23 cellular contexts compared by ENCODE assay signal in genomic region chr7:99050971-99051370, GRCh38.
DNase-seq lines count a peak whose midpoint lies in the region; ATAC-seq, FAIRE-seq and TF ChIP-seq lines count a peak whose summit lies in the region.
"Had no signal": no experiment of that assay in that cellular context is flagged by ENCODE, and none has a peak within 500 bp of the region (broad histone marks: within the 10 kb centered on the region; RNA-seq: fewer than 3 reads in every experiment).

No MANE protein-coding gene starts in this region.

- H3K27me3 Mint-ChIP-seq in activated CD4-positive, alpha-beta T cell treated with anti-CD3 and anti-CD28 coated beads, Interleukin-2, amount 10 ng/mL, durations not matched to agents 24 days and 14 days, result no peaks in the 10 kb centered on the region
- no peaks in the 10 kb centered on the region for H3K27me3 Mint-ChIP-seq in activated CD4-positive, alpha-beta T cell treated with anti-CD3 and anti-CD28 coated beads for 36 hours
- no peaks in the 10 kb centered on the region for H3K27me3 Mint-ChIP-seq in HFFc6 (ENCODE audit: insufficient read depth)
- no peaks in the 10 kb centered on the region for H3K27me3 Mint-ChIP-seq in astrocyte (ENCODE audit: low read depth, unreplicated experiment)
- H3K27me3 Mint-ChIP-seq in chondrocyte (ENCODE audit: low read depth), result no peaks in the 10 kb centered on the region
- H3K27me3 Mint-ChIP-seq: activated CD4-positive, alpha-beta T cell treated with anti-CD3 and anti-CD28 coated beads, Interleukin-2, amount 10 ng/mL, durations not matched to agents 7 days and 5 days; CD4-positive, alpha-beta memory T cell; central memory CD8-positive, alpha-beta T cell; naive thymus-derived CD4-positive, alpha-beta T cell had no signal

- no peak overlapping the region for H3K9ac ChIP-seq in astrocyte (ENCODE audit: low read length)

- no peak overlapping the region for H3K4me3 Mint-ChIP-seq in activated CD4-positive, alpha-beta T cell treated with anti-CD3 and anti-CD28 coated beads, Interleukin-2, amount 10 ng/mL, durations not matched to agents 24 days and 14 days
- no peak overlapping the region for H3K4me3 Mint-ChIP-seq in activated CD4-positive, alpha-beta T cell treated with anti-CD3 and anti-CD28 coated beads for 36 hours
- no peak overlapping the region for H3K4me3 Mint-ChIP-seq in HFFc6
- no peak overlapping the region for H3K4me3 Mint-ChIP-seq in astrocyte (ENCODE audit: unreplicated experiment)
- H3K4me3 Mint-ChIP-seq in chondrocyte (ENCODE audit: unreplicated experiment), result no peak overlapping the region
- H3K4me3 Mint-ChIP-seq: activated CD4-positive, alpha-beta T cell treated with anti-CD3 and anti-CD28 coated beads, Interleukin-2, amount 10 ng/mL, durations not matched to agents 7 days and 5 days; CD4-positive, alpha-beta memory T cell; central memory CD8-positive, alpha-beta T cell; naive thymus-derived CD4-positive, alpha-beta T cell had no signal

- H3K4me1 Mint-ChIP-seq in activated CD4-positive, alpha-beta T cell treated with anti-CD3 and anti-CD28 coated beads, Interleukin-2, amount 10 ng/mL, durations not matched to agents 24 days and 14 days, result no peaks in the 10 kb centered on the region
- H3K4me1 Mint-ChIP-seq in activated CD4-positive, alpha-beta T cell treated with anti-CD3 and anti-CD28 coated beads for 36 hours, result peaks cover 14% of the 10 kb centered on the region
- H3K4me1 Mint-ChIP-seq in HFFc6 (ENCODE audit: low read depth), result peaks cover 16% of the 10 kb centered on the region
- peaks cover 12% of the 10 kb centered on the region for H3K4me1 Mint-ChIP-seq in astrocyte (ENCODE audit: low read depth, unreplicated experiment)
- H3K4me1 Mint-ChIP-seq in chondrocyte (ENCODE audit: low read depth), result peaks cover 7% of the 10 kb centered on the region
- H3K4me1 Mint-ChIP-seq: activated CD4-positive, alpha-beta T cell treated with anti-CD3 and anti-CD28 coated beads, Interleukin-2, amount 10 ng/mL, durations not matched to agents 7 days and 5 days; central memory CD8-positive, alpha-beta T cell; naive thymus-derived CD4-positive, alpha-beta T cell had no signal

- H4K20me1 ChIP-seq in astrocyte (ENCODE audit: insufficient read depth, low read length), result peaks cover 20% of the 10 kb centered on the region

- H3K9me3 Mint-ChIP-seq in activated CD4-positive, alpha-beta T cell treated with anti-CD3 and anti-CD28 coated beads, Interleukin-2, amount 10 ng/mL, durations not matched to agents 24 days and 14 days, result no peaks in the 10 kb centered on the region
- H3K9me3 Mint-ChIP-seq in activated CD4-positive, alpha-beta T cell treated with anti-CD3 and anti-CD28 coated beads for 36 hours (ENCODE audit: low read depth), result no peaks in the 10 kb centered on the region
- H3K9me3 Mint-ChIP-seq in HFFc6 (no peaks in the 10 kb centered on the region), astrocyte (ENCODE audit: unreplicated experiment) (no peaks in the 10 kb centered on the region), chondrocyte (ENCODE audit: low read depth) (no peaks in the 10 kb centered on the region)
- H3K9me3 Mint-ChIP-seq: activated CD4-positive, alpha-beta T cell treated with anti-CD3 and anti-CD28 coated beads, Interleukin-2, amount 10 ng/mL, durations not matched to agents 7 days and 5 days; CD4-positive, alpha-beta memory T cell; central memory CD8-positive, alpha-beta T cell; naive thymus-derived CD4-positive, alpha-beta T cell had no signal

- TF ChIP-seq CTCF in HFFc6 (IDR thresholded peaks at IDR 0.05) (no peak), astrocyte (IDR thresholded peaks at IDR 0.05; ENCODE audit: insufficient read depth, low read depth, low read length) (no peak), mucosa of descending colon (IDR thresholded peaks at IDR 0.05) (no peak), chondrocyte (IDR thresholded peaks at IDR 0.05) (no peak)

- H3K27me3 ChIP-seq in astrocyte (ENCODE audit: insufficient read depth, low read length), result no peaks in the 10 kb centered on the region
- H3K27me3 ChIP-seq: heart right ventricle, left lung, MG63, tibial artery had no signal

- H3K9me3 ChIP-seq in astrocyte (ENCODE audit: insufficient read depth, low read depth, low read length) (no peaks in the 10 kb centered on the region), mucosa of descending colon (no peaks in the 10 kb centered on the region)
- H3K9me3 ChIP-seq: heart right ventricle, left lung, MG63, tibial artery had no signal

- H3K27ac ChIP-seq in astrocyte (ENCODE audit: low read depth, low read length), result no peak overlapping the region
- H3K27ac ChIP-seq: 22Rv1, heart right ventricle, left lung, VCaP had no signal

- peaks cover 9% of the 10 kb centered on the region for H3K4me1 ChIP-seq in astrocyte (ENCODE audit: insufficient read depth, low read length)
- no peaks in the 10 kb centered on the region for H3K4me1 ChIP-seq in mucosa of descending colon (ENCODE audit: low read depth)
- H3K4me1 ChIP-seq: heart right ventricle, left lung had no signal

- peak; percentile 23 for FAIRE-seq in astrocyte (lab: Jason Lieb, UNC)

- peaks cover 58% of the 10 kb centered on the region for H3K36me3 Mint-ChIP-seq in activated CD4-positive, alpha-beta T cell treated with anti-CD3 and anti-CD28 coated beads, Interleukin-2, amount 10 ng/mL, durations not matched to agents 24 days and 14 days (ENCODE audit: low read depth)
- peaks cover 44% of the 10 kb centered on the region for H3K36me3 Mint-ChIP-seq in activated CD4-positive, alpha-beta T cell treated with anti-CD3 and anti-CD28 coated beads for 36 hours (ENCODE audit: low read depth)
- H3K36me3 Mint-ChIP-seq in HFFc6 (ENCODE audit: low read depth) (peaks cover 48% of the 10 kb centered on the region), astrocyte (ENCODE audit: low read depth, unreplicated experiment) (peaks cover 42% of the 10 kb centered on the region), chondrocyte (ENCODE audit: low read depth) (peaks cover 49% of the 10 kb centered on the region)

- no peak for DNase-seq in activated CD4-positive, alpha-beta T cell treated with anti-CD3 and anti-CD28 coated beads, Interleukin-2, amount 10 ng/mL, durations not matched to agents 24 days and 14 days
- no peak for DNase-seq in activated CD4-positive, alpha-beta T cell treated with anti-CD3 and anti-CD28 coated beads for 36 hours
- DNase-seq in HFFc6 (no peak), astrocyte (ENCODE audit: low read depth) (no peak), mucosa of descending colon (no peak), Kasumi-1 (lab: John Stamatoyannopoulos, UW) (no peak), chondrocyte (ENCODE audit: low spot score) (no peak)
- DNase-seq: activated CD4-positive, alpha-beta T cell treated with anti-CD3 and anti-CD28 coated beads, Interleukin-2, amount 10 ng/mL, durations not matched to agents 7 days and 5 days; CD4-positive, alpha-beta memory T cell; DMS153; heart right ventricle; left lung; MG63; naive thymus-derived CD4-positive, alpha-beta T cell; right cardiac atrium; stimulated activated CD4-positive, alpha-beta T cell treated with anti-CD3 and anti-CD28 coated beads, Interleukin-12 subunit alpha, Interleukin-12 subunit beta, amount 100 ng/mL, for 4 hours; stimulated activated CD4-positive, alpha-beta T cell treated with anti-CD3 and anti-CD28 coated beads, Interleukin-4, amount 100 ng/mL, for 4 hours; stimulated activated naive CD8-positive, alpha-beta T cell treated with anti-CD3 and anti-CD28 coated beads, Interleukin-15, Interleukin-2, amounts not matched to agents 100 U/mL and 50 U/mL, for 24 hours; tibial artery had no signal

- CTCF ChIA-PET in activated CD4-positive, alpha-beta T cell treated with anti-CD3 and anti-CD28 coated beads for 36 hours (lab: Charles Lee), result interaction anchor here (0.6 to 0.8 kb wide), 3 partner anchors 10 to 580 kb away, joined by 3 read pairs; no protein-coding TSS in a partner anchor

- POLR2A ChIA-PET in activated CD4-positive, alpha-beta T cell treated with anti-CD3 and anti-CD28 coated beads for 36 hours (lab: Charles Lee), result no interaction called here

- H3K36me3 ChIP-seq in astrocyte (ENCODE audit: insufficient read depth, low read length) (peaks cover 50% of the 10 kb centered on the region), mucosa of descending colon (ENCODE audit: low read depth) (peaks cover 11% of the 10 kb centered on the region)

- ATAC-seq in activated CD4-positive, alpha-beta T cell treated with anti-CD3 and anti-CD28 coated beads for 36 hours, result no peak
- ATAC-seq in mucosa of descending colon (peak; percentile 32), HG02798 (IDR thresholded peaks at IDR 0.05; ENCODE audit: poor library complexity, unreplicated experiment) (no peak)
- ATAC-seq: left lung; naive thymus-derived CD4-positive, alpha-beta T cell; right cardiac atrium; stimulated activated naive CD8-positive, alpha-beta T cell treated with anti-CD3 and anti-CD28 coated beads, Interleukin-15, Interleukin-2, amounts not matched to agents 100 U/mL and 50 U/mL, for 24 hours had no signal

- H2AFZ ChIP-seq in astrocyte (ENCODE audit: low read depth, low read length), result no peak overlapping the region

- intact Hi-C loops in activated CD4-positive, alpha-beta T cell treated with anti-CD3 and anti-CD28 coated beads, Interleukin-2, amount 10 ng/mL, durations not matched to agents 24 days and 14 days (cut with micrococcal nuclease), result no loop called here
- intact Hi-C loops in activated CD4-positive, alpha-beta T cell treated with anti-CD3 and anti-CD28 coated beads for 36 hours (cut with DNase I, micrococcal nuclease), result no loop called here
- intact Hi-C loops in mucosa of descending colon (cut with DNase I, micrococcal nuclease), result no loop called here

- peaks cover 6% of the 10 kb centered on the region for H3K79me2 ChIP-seq in astrocyte (ENCODE audit: insufficient read depth, low read length)

- H3K27ac Mint-ChIP-seq in activated CD4-positive, alpha-beta T cell treated with anti-CD3 and anti-CD28 coated beads, Interleukin-2, amount 10 ng/mL, durations not matched to agents 24 days and 14 days, result peak overlapping the region; percentile 66
- no peak overlapping the region for H3K27ac Mint-ChIP-seq in activated CD4-positive, alpha-beta T cell treated with anti-CD3 and anti-CD28 coated beads for 36 hours
- H3K27ac Mint-ChIP-seq in HFFc6 (peak overlapping the region; percentile 48; the same call in 1 of the 2 replicates), astrocyte (ENCODE audit: unreplicated experiment) (no peak overlapping the region), chondrocyte (ENCODE audit: unreplicated experiment) (no peak overlapping the region)
- H3K27ac Mint-ChIP-seq: activated CD4-positive, alpha-beta T cell treated with anti-CD3 and anti-CD28 coated beads, Interleukin-2, amount 10 ng/mL, durations not matched to agents 7 days and 5 days had no signal

- peak overlapping the region; percentile 3 for H3K4me2 ChIP-seq in astrocyte (ENCODE audit: low read length)

- H3K4me3 ChIP-seq in astrocyte (ENCODE audit: insufficient read depth, low read depth, low read length) (no peak overlapping the region), mucosa of descending colon (no peak overlapping the region)
- H3K4me3 ChIP-seq: heart right ventricle, left lung, MG63, tibial artery had no signal

Comparison
In these comparisons a context has a peak if more than half of its experiments do, and no peak if none do; other contexts are left out.
1. H3K27ac Mint-ChIP-seq: peak in activated CD4-positive, alpha-beta T cell treated with anti-CD3 and anti-CD28 coated beads, Interleukin-2, amount 10 ng/mL, durations not matched to agents 24 days and 14 days (single experiment) and HFFc6 (single experiment); none in activated CD4-positive, alpha-beta T cell treated with anti-CD3 and anti-CD28 coated beads for 36 hours (single experiment), astrocyte (single experiment) and chondrocyte (single experiment).